12 cellular contexts compared by ENCODE assay signal in the genomic region with DNA sequence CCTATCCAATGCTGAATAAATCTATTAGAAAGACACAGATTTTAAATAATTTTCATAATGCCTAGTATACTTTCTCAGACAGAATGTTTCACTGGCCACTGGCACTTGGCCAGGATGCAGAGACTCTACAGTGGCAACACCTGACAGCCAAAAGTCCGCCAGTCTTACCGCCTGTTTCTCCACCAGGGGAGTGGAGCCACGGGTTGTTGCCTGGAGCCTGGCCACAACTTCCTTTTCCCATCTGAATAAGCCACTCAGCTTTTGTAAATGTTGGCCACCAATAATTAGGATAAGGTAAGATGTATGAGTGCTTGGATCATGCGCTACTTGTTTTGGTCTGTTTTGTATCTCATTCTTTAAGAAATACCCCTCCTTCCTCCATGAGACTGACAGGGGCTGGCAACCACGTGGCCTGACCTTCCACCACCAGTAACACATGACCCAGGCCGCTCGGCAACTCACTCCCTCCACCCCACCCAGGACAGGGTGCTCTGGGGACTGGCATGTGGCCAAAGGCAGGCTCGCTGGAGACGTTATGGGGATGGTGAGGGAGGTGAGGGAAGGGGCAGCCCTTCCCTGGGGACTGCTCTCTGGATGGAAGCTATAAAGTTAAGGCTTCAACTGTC.
DNase-seq lines count a peak whose midpoint lies in the region; ATAC-seq and TF ChIP-seq lines count a peak whose summit lies in the region.
"Had no signal": no experiment of that assay in that cellular context is flagged by ENCODE, and none has a peak within 500 bp of the region (broad histone marks: within the 10 kb centered on the region; RNA-seq: fewer than 3 reads in every experiment).

No MANE protein-coding gene starts in this region.

- peak in 2 of 4 experiments; percentile 20 to 41 for TF ChIP-seq CTCF in gastroesophageal sphincter (IDR thresholded peaks at IDR 0.05)
- TF ChIP-seq CTCF in GM10248 (IDR thresholded peaks at IDR 0.05; ENCODE audit: control extremely low read depth, extremely low read depth, low read depth, missing control alignments): no peak

- DNase-seq in DMS153 (lab: John Stamatoyannopoulos, UW) (peak; percentile 44), NCI-H69 (lab: John Stamatoyannopoulos, UW) (peak; percentile 50), GM10248 (ENCODE audit: extremely low spot score) (no peak)
- no peak for DNase-seq in activated T-cell treated with anti-CD3 and anti-CD28 coated beads, Interleukin-2, amount 50 U/mL, for 1 hour
- DNase-seq: activated effector memory CD4-positive, alpha-beta T cell treated with anti-CD3 and anti-CD28 coated beads, Interleukin-2, amount 50 U/mL, for 16 hours; NCI-H2107 had no signal

- H3K27me3 ChIP-seq in gastroesophageal sphincter (no peaks in the 10 kb centered on the region), rectal smooth muscle tissue (ENCODE audit: control insufficient read depth, insufficient read depth, low read length) (no peaks in the 10 kb centered on the region)

- CTCF ChIA-PET in GM10248 (lab: Yijun Ruan, JAX): no interaction called here

- no peak for TF ChIP-seq POLR2A in gastroesophageal sphincter (IDR thresholded peaks at IDR 0.05)

- WGBS in gastroesophageal sphincter (ENCODE audit: low coverage in 1 of 2), 2 donors: 19 to 55% methylated on average over 4 to 5 of the region's 9 CpGs

- H3K27ac ChIP-seq in gastroesophageal sphincter (peak overlapping the region in 3 of 4 donors; percentile 50 to 67 (median 66)), rectal smooth muscle tissue (ENCODE audit: low read depth, low read length) (peak overlapping the region; percentile 40)

- H3K9ac ChIP-seq in rectal smooth muscle tissue (ENCODE audit: low read length): no peak overlapping the region

- H3K4me1 ChIP-seq in gastroesophageal sphincter (peaks cover 0 to 39% (median 11%) of the 10 kb centered on the region in 3 donors), rectal smooth muscle tissue (ENCODE audit: control insufficient read depth, insufficient read depth, low read length) (peaks cover 22% of the 10 kb centered on the region)

- no peaks in the 10 kb centered on the region for H3K9me3 ChIP-seq in gastroesophageal sphincter

- H3K4me3 ChIP-seq in gastroesophageal sphincter (no peak overlapping the region), rectal smooth muscle tissue (ENCODE audit: low read length) (no peak overlapping the region)
- H3K4me3 ChIP-seq: coronary artery, smooth muscle cell had no signal

- H3K36me3 ChIP-seq in gastroesophageal sphincter (peaks cover 0 to 81% of the 10 kb centered on the region in 2 donors), rectal smooth muscle tissue (ENCODE audit: control insufficient read depth, insufficient read depth, low read length) (peaks cover 37% of the 10 kb centered on the region)

- POLR2A ChIA-PET in GM10248 (lab: Yijun Ruan, JAX): no interaction called here

- ATAC-seq in gastroesophageal sphincter (peak; percentile 43), GM18498 (IDR thresholded peaks at IDR 0.05; ENCODE audit: unreplicated experiment) (no peak)
- no peak for ATAC-seq in activated CD4-positive, CD25-positive, alpha-beta regulatory T cell treated with anti-CD3 and anti-CD28 coated beads, Interleukin-2, amount 50 U/mL, for 24 hours

- TF ChIP-seq EP300 in gastroesophageal sphincter (IDR thresholded peaks at IDR 0.05): no peak

Comparison
In these comparisons a context has a peak if more than half of its experiments do, and no peak if none do; other contexts are left out.
1. DNase-seq: peak in DMS153 (single experiment) and NCI-H69 (single experiment); none in activated T-cell treated with anti-CD3 and anti-CD28 coated beads, Interleukin-2, amount 50 U/mL, for 1 hour (single experiment) and GM10248 (single experiment).